In the genomic region with DNA sequence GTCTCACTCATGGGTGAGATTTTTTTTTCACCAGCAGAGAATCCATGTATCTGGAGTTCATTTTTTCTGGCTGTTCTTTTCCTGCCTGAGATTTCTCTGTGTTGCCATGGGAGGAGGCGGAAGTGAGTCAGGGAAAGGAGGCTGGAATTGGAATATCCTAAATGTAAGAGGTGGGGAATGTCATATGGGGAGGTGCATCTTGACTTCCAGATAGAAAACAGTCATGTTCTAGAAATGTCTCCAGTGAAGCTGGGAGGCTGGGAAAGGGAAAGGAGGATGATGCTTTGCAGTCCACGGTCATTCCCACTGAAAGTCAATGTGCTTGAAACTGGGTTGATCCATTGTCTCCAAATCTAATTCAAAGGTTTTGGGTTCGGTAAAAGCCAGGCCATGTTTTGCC, we compare ENCODE assay signal across 13 cellular contexts. TPM values are rescaled to one million over a fixed set of nuclear protein-coding genes. Genes with fewer than 3 reads are reported as not detected.
DNase-seq lines count a peak whose midpoint lies in the region; ATAC-seq, FAIRE-seq and TF ChIP-seq lines count a peak whose summit lies in the region.
"Had no signal": no experiment of that assay in that cellular context is flagged by ENCODE, and none has a peak within 500 bp of the region (broad histone marks: within the 10 kb centered on the region; RNA-seq: fewer than 3 reads in every experiment).

No MANE protein-coding gene starts in this region.

- H3K4me3 ChIP-seq in AG09309 (ENCODE audit: control insufficient read depth, low read depth, low read length) (no peak overlapping the region), bronchial epithelial cell (ENCODE audit: low read depth, low read length) (no peak overlapping the region), keratinocyte (ENCODE audit: control insufficient read depth in 2 of 3, extremely low read depth in 1 of 3, insufficient read depth in 2 of 3, low read depth in 1 of 3, low read length in 3 of 3) (no peak overlapping the region)

- no peaks in the 10 kb centered on the region for H3K4me1 ChIP-seq in keratinocyte (ENCODE audit: control insufficient read depth, extremely low read depth, insufficient read depth, low read length)

- FAIRE-seq in bronchial epithelial cell (lab: Jason Lieb, UNC): no peak
- peak; percentile 73 for FAIRE-seq in keratinocyte (lab: Jason Lieb, UNC)

- H4K20me1 ChIP-seq in keratinocyte (ENCODE audit: control insufficient read depth, extremely low read depth, insufficient read depth, low read length): no peaks in the 10 kb centered on the region

- H3K79me2 ChIP-seq in keratinocyte (ENCODE audit: control insufficient read depth, insufficient read depth, low read length): no peaks in the 10 kb centered on the region

- H3K36me3 ChIP-seq in bronchial epithelial cell (ENCODE audit: control insufficient read depth, insufficient read depth, low read length) (no peaks in the 10 kb centered on the region), keratinocyte (ENCODE audit: control insufficient read depth in 2 of 2, extremely low read depth in 1 of 2, insufficient read depth in 2 of 2, low read length in 2 of 2) (no peaks in the 10 kb centered on the region)

- H3K4me2 ChIP-seq in keratinocyte (ENCODE audit: control insufficient read depth, extremely low read depth, insufficient read depth, low read depth, low read length): no peak overlapping the region

- H3K9me3 ChIP-seq in keratinocyte (ENCODE audit: control insufficient read depth, low read depth, low read length): no peaks in the 10 kb centered on the region

- in situ Hi-C loops in GM13977 (cut with MboI; ENCODE audit: low pct_unique_long_range_greater_than_20kb, low sequenced_read_pairs, unreplicated experiment): no loop called here

- no peak for TF ChIP-seq CTCF in AG09309 (IDR thresholded peaks at IDR 0.05; ENCODE audit: control insufficient read depth, insufficient read depth, low read depth, low read length, missing control alignments)
- no peak for TF ChIP-seq CTCF in bronchial epithelial cell (IDR thresholded peaks at IDR 0.05; ENCODE audit: insufficient read depth, low read length, severe bottlenecking)
- TF ChIP-seq CTCF in keratinocyte (optimal IDR thresholded peaks at IDR 0.05 in 1 of 3, IDR thresholded peaks at IDR 0.05 in 1 of 3, conservative IDR thresholded peaks at IDR 0.05 in 1 of 3; ENCODE audit: extremely low read depth in 1 of 3, insufficient read depth in 2 of 3, low read length in 3 of 3): no peak
- TF ChIP-seq CTCF in GM13977 (IDR thresholded peaks at IDR 0.05; ENCODE audit: extremely low read depth, insufficient read depth, missing control alignments): no peak

- H3K27ac ChIP-seq in keratinocyte (ENCODE audit: control insufficient read depth, insufficient read depth, low read length): peak overlapping the region; percentile 11

- no peaks in the 10 kb centered on the region for H3K9me1 ChIP-seq in keratinocyte (ENCODE audit: control insufficient read depth, extremely low read depth, insufficient read depth, low read length)

- DNase-seq in AG09309 (ENCODE audit: low read depth): peak; percentile 49
- DNase-seq in HS-27A (ENCODE audit: low read depth): peak; percentile 17
- DNase-seq in bronchial epithelial cell (ENCODE audit: low read depth): peak; percentile 57
- no peak for DNase-seq in keratinocyte (ENCODE audit: low read depth, low spot score)
- no peak for DNase-seq in GM13977 (ENCODE audit: low spot score)
- no peak for DNase-seq in SW 1271 (lab: John Stamatoyannopoulos, UW)
- no peak for DNase-seq in NCI-H2107 treated with DMSO at 0.1 percent for 48 hours (lab: John Stamatoyannopoulos, UW; ENCODE audit: unreplicated experiment)
- DNase-seq: ACHN; activated effector memory CD4-positive, alpha-beta T cell treated with anti-CD3 and anti-CD28 coated beads, Interleukin-2, amount 50 U/mL, for 16 hours; NCI-H1105; NCI-H82; retina had no signal

- H3K27me3 ChIP-seq in bronchial epithelial cell (ENCODE audit: control insufficient read depth, insufficient read depth, low read length) (no peaks in the 10 kb centered on the region), keratinocyte (ENCODE audit: control insufficient read depth, extremely low read depth, insufficient read depth, low read length) (no peaks in the 10 kb centered on the region)

- dilution Hi-C loops in keratinocyte (cut with MboI; ENCODE audit: extremely low pct_ligation_motif_present, low sequenced_read_pairs): no loop called here

- ATAC-seq in GM18870 (IDR thresholded peaks at IDR 0.05; ENCODE audit: unreplicated experiment): no peak

- no peak overlapping the region for H2AFZ ChIP-seq in keratinocyte (ENCODE audit: control insufficient read depth, low read length)

- no peak overlapping the region for H3K9ac ChIP-seq in keratinocyte (ENCODE audit: control insufficient read depth, extremely low read depth, insufficient read depth, low read length)

RNA-seq across cellular contexts. Expression of a gene that starts 39.7 kb away (rescaled TPM):
- 15.8 and 26.9 TPM in 2 replicates for total RNA-seq in bronchial epithelial cell
- 39.4 to 54.6 TPM (median 43.2 TPM) in 3 replicates for polyA plus RNA-seq in keratinocyte
- 17.5 TPM for polyA plus RNA-seq in keratinocyte (2011; ENCODE audit: low read depth)
- 48.0 and 65.8 TPM in 2 replicates for polyA plus RNA-seq in keratinocyte (2011; cell fraction: cytosol; rRNA removed)
- 70.4 and 96.8 TPM in 2 replicates for polyA plus RNA-seq in keratinocyte (2011; cell fraction: nucleus; rRNA removed)
- polyA plus RNA-seq in keratinocyte (2012; ENCODE audit: low replicate concordance): 40.7 and 47.7 TPM in 2 replicates
- 38.8 to 68.4 TPM (median 42.7 TPM) in 3 replicates for polyA minus RNA-seq in keratinocyte
- polyA minus RNA-seq in keratinocyte (2011; cell fraction: cytosol; rRNA and poly(A)+ RNA removed): 61.0 TPM
- polyA minus RNA-seq in keratinocyte (2011; cell fraction: nucleus; rRNA and poly(A)+ RNA removed): 39.3 and 41.8 TPM in 2 replicates

Comparison
In these comparisons a context has a peak if more than half of its experiments do, and no peak if none do; other contexts are left out.
1. DNase-seq: peak in AG09309 (single experiment), HS-27A (single experiment) and bronchial epithelial cell (single experiment); none in keratinocyte (single experiment), GM13977 (single experiment), SW 1271 (0 of 2) and NCI-H2107 treated with DMSO at 0.1 percent for 48 hours (single experiment).